Comparison of ENCODE assay signal across 9 cellular contexts in the genomic region with DNA sequence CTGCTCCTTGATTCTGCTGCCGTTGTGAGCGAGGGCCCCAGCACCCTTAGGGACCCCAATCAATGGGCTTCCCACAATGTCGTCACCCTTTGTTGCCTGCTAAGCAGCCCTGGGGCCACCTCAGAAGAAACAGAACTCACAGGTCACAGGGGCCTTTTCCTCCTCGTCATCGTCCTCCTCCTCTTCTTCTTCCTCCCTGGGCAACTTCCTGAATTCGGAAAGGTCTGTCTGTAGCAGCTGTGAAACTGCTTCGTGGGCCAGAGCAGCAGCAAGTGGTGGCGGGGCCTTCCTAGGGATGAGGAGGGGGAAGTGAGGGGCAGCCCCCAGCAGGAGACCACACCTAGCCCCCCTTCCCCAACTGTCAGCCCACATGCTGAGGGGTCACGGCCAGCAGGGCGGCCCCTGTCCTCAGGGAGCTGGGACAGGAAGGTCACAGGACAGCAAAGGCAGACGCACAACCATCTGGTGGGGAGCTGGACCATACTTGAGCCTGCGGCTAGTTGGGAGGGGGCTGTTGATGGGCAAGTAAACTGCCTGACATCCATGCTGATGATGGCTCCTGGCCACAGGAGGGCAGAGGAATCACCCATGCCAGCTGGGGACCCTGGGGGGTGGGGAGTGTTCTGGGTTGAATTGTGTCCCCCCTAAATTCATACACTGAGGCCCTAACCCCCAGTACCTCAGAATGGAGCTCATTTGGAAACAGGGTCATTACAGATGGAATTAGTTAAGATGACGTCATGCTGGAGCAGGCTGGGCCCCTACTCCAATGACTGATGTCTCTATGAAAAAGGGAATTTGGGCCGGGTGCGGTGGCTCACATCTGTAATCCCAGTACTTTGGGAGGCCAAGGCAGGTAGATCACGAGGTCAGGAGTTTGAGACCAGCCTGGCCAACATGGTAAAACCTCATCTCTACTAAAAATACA. TPM values are rescaled to one million over a fixed set of nuclear protein-coding genes. Genes with fewer than 3 reads are reported as not detected.
DNase-seq lines count a peak whose midpoint lies in the region; ATAC-seq and TF ChIP-seq lines count a peak whose summit lies in the region.
"Had no signal": no experiment of that assay in that cellular context is flagged by ENCODE, and none has a peak within 500 bp of the region (broad histone marks: within the 10 kb centered on the region; RNA-seq: fewer than 3 reads in every experiment).

No MANE protein-coding gene starts in this region.

- H3K36me3 ChIP-seq in brain microvascular endothelial cell (replicated peaks) (peaks cover 17% of the 10 kb centered on the region), muscle layer of duodenum (ENCODE audit: control insufficient read depth in 1 of 2, insufficient read depth in 2 of 2, low read length in 2 of 2) (peaks cover 3 to 6% of the 10 kb centered on the region in 2 donors), upper lobe of right lung (peaks cover 9% of the 10 kb centered on the region)

- H3K9me3 ChIP-seq in muscle layer of duodenum (ENCODE audit: control insufficient read depth in 1 of 2, low read length in 2 of 2) (no peaks in the 10 kb centered on the region), upper lobe of right lung (no peaks in the 10 kb centered on the region)

- ATAC-seq in Right ventricle myocardium superior (ENCODE audit: poor library complexity) (no peak), left ventricle myocardium superior (no peak), upper lobe of right lung (no peak), GM19023 (IDR thresholded peaks at IDR 0.05; ENCODE audit: unreplicated experiment) (no peak)

- H3K4me1 ChIP-seq in muscle layer of duodenum (ENCODE audit: control insufficient read depth in 1 of 2, insufficient read depth in 2 of 2, low read length in 2 of 2) (peaks cover 44 to 65% of the 10 kb centered on the region in 2 donors), upper lobe of right lung (peaks cover 87% of the 10 kb centered on the region)

- no peaks in the 10 kb centered on the region for H3K27me3 ChIP-seq in brain microvascular endothelial cell (replicated peaks)
- H3K27me3 ChIP-seq in muscle layer of duodenum (ENCODE audit: low read depth, low read length): no peaks in the 10 kb centered on the region
- H3K27me3 ChIP-seq in upper lobe of right lung: no peaks in the 10 kb centered on the region

- DNase-seq in Right ventricle myocardium superior: peak; percentile 54
- no peak for DNase-seq in left ventricle myocardium superior
- DNase-seq in brain microvascular endothelial cell: no peak
- DNase-seq in upper lobe of right lung: no peak
- DNase-seq in NCI-H748 (lab: John Stamatoyannopoulos, UW; ENCODE audit: unreplicated experiment): no peak
- DNase-seq in OCI-M2 (lab: John Stamatoyannopoulos, UW; ENCODE audit: unreplicated experiment): no peak
- DNase-seq: SHP77 treated with DMSO at 0.1 percent for 48 hours had no signal

- H3K4me3 ChIP-seq in brain microvascular endothelial cell (ENCODE audit: low read depth, low read length): no peak overlapping the region
- H3K4me3 ChIP-seq in muscle layer of duodenum (ENCODE audit: low read depth in 1 of 2, low read length in 2 of 2): no peak overlapping the region
- H3K4me3 ChIP-seq in upper lobe of right lung: no peak overlapping the region

- intact Hi-C loops in Right ventricle myocardium superior (cut with DNase I) (loop anchor here (2.0 kb wide), 1 partner anchor 227 kb away; no protein-coding TSS in a partner anchor), left ventricle myocardium superior (cut with micrococcal nuclease) (loop anchor here (2.0 kb wide), 1 partner anchor 227 kb away; no protein-coding TSS in a partner anchor), upper lobe of right lung (cut with DNase I) (loop anchor here (10.0 kb wide), 1 partner anchor 225 kb away; no protein-coding TSS in a partner anchor)

- TF ChIP-seq CTCF in brain microvascular endothelial cell (IDR thresholded peaks at IDR 0.05; ENCODE audit: low read depth, low read length, missing control alignments): no peak
- TF ChIP-seq CTCF in upper lobe of right lung (IDR thresholded peaks at IDR 0.05): no peak

- H3K27ac ChIP-seq in brain microvascular endothelial cell (peak overlapping the region; percentile 10), muscle layer of duodenum (ENCODE audit: low read length) (peak overlapping the region; percentile 92), upper lobe of right lung (peak overlapping the region; percentile 96)

- in situ Hi-C loops in brain microvascular endothelial cell (cut with HindIII; ENCODE audit: low pct_ligation_motif_present, low sequenced_read_pairs): loop anchor here (25.0 kb wide), 1 partner anchor 227 kb away; no protein-coding TSS in a partner anchor

RNA-seq across cellular contexts. Expression of a gene that starts 13.0 kb away (rescaled TPM):
- total RNA-seq in Right ventricle myocardium superior: 19.3 TPM
- 18.5 TPM for total RNA-seq in left ventricle myocardium superior
- total RNA-seq in upper lobe of right lung: 51.2 TPM

RNA-seq across cellular contexts. Expression of a gene that starts 42.9 kb away (rescaled TPM):
- total RNA-seq in Right ventricle myocardium superior: 9.0 TPM
- 13.1 TPM for total RNA-seq in left ventricle myocardium superior
- total RNA-seq in upper lobe of right lung: 24.8 TPM

Comparison
In these comparisons a context has a peak if more than half of its experiments do, and no peak if none do; other contexts are left out.
1. H3K27ac ChIP-seq: peak in every context shown above with its lines; median percentile 96 in upper lobe of right lung; 92 in muscle layer of duodenum; 10 in brain microvascular endothelial cell.